1 cellular context compared by ENCODE assay signal in the genomic region with DNA sequence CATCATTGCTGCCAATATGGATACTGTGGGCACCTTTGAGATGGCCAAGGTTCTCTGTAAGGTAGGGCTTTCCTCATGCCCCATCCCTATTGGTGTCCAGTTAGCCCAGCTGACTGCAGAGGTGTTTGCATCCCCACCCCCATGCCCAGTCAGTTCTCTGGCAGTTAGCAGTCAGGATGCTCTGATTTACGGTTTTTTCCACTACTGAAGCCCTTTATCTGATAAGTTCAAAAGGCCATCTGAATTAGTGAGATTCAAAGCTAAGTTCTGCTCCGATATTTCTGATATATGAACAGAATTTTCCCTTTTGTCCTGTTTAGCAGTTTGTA.
TF ChIP-seq lines count a peak whose summit lies in the region.

No MANE protein-coding gene starts in this region.

TF ChIP-seq in GM12878, 131 proteins besides CTCF, POLR2A, EP300 and RAD21:
- TF ChIP-seq SP1 (IDR thresholded peaks at IDR 0.05; ENCODE audit: low read depth, low read length) = no peak
- TF ChIP-seq WRNIP1 (IDR thresholded peaks at IDR 0.05; ENCODE audit: borderline replicate concordance, low read depth, low read length) = no peak
- no peak for TF ChIP-seq JUND (IDR thresholded peaks at IDR 0.05; ENCODE audit: low read depth, low read length)
- no peak for TF ChIP-seq PAX5 (IDR thresholded peaks at IDR 0.05; ENCODE audit: borderline replicate concordance, low read depth, low read length)
- TF ChIP-seq NFYA (IDR thresholded peaks at IDR 0.05; ENCODE audit: borderline replicate concordance, low read depth, low read length) = no peak
- no peak for TF ChIP-seq CHD2 (IDR thresholded peaks at IDR 0.05; ENCODE audit: borderline replicate concordance, low read depth, low read length)
- TF ChIP-seq, protein P1, sequence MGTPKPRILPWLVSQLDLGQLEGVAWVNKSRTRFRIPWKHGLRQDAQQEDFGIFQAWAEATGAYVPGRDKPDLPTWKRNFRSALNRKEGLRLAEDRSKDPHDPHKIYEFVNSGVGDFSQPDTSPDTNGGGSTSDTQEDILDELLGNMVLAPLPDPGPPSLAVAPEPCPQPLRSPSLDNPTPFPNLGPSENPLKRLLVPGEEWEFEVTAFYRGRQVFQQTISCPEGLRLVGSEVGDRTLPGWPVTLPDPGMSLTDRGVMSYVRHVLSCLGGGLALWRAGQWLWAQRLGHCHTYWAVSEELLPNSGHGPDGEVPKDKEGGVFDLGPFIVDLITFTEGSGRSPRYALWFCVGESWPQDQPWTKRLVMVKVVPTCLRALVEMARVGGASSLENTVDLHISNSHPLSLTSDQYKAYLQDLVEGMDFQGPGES (IDR thresholded peaks at IDR 0.05) = no peak
- no peak for TF ChIP-seq TARDBP (IDR thresholded peaks at IDR 0.05; ENCODE audit: borderline replicate concordance)
- TF ChIP-seq YBX1 (IDR thresholded peaks at IDR 0.05) = no peak
- TF ChIP-seq, protein P2, sequence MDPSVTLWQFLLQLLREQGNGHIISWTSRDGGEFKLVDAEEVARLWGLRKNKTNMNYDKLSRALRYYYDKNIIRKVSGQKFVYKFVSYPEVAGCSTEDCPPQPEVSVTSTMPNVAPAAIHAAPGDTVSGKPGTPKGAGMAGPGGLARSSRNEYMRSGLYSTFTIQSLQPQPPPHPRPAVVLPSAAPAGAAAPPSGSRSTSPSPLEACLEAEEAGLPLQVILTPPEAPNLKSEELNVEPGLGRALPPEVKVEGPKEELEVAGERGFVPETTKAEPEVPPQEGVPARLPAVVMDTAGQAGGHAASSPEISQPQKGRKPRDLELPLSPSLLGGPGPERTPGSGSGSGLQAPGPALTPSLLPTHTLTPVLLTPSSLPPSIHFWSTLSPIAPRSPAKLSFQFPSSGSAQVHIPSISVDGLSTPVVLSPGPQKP (IDR thresholded peaks at IDR 0.05; ENCODE audit: low read depth, low read length) = no peak
- no peak for TF ChIP-seq PML (IDR thresholded peaks at IDR 0.05; ENCODE audit: low read length)
- no peak for TF ChIP-seq SPI1 (IDR thresholded peaks at IDR 0.05; ENCODE audit: borderline replicate concordance, insufficient read depth, low read depth, low read length)
